12 cellular contexts compared by ENCODE assay signal in genomic region chr1:225422795-225423517, GRCh38. TPM values are rescaled to one million over a fixed set of nuclear protein-coding genes. Genes with fewer than 3 reads are reported as not detected.
DNase-seq lines count a peak whose midpoint lies in the region; ATAC-seq and TF ChIP-seq lines count a peak whose summit lies in the region.
"Had no signal": no experiment of that assay in that cellular context is flagged by ENCODE, and none has a peak within 500 bp of the region (broad histone marks: within the 10 kb centered on the region; RNA-seq: fewer than 3 reads in every experiment).

No MANE protein-coding gene starts in this region.

- no peak overlapping the region for H3K4me3 Mint-ChIP-seq in activated CD8-positive, alpha-beta T cell treated with anti-CD3 and anti-CD28 coated beads, Interleukin-2, amount 10 ng/mL, durations not matched to agents 7 days and 5 days
- H3K4me3 Mint-ChIP-seq: activated CD4-positive, alpha-beta memory T cell treated with anti-CD3 and anti-CD28 coated beads, Interleukin-2, amount 10 ng/mL, durations not matched to agents 7 days and 5 days had no signal

- H3K27me3 ChIP-seq in BE2C (no peaks in the 10 kb centered on the region), muscle layer of duodenum (ENCODE audit: low read depth, low read length) (no peaks in the 10 kb centered on the region), WERI-Rb-1 (ENCODE audit: insufficient read depth, low read depth, severe bottlenecking) (no peaks in the 10 kb centered on the region), dorsolateral prefrontal cortex (no peaks in the 10 kb centered on the region)
- H3K27me3 ChIP-seq: SJCRH30 had no signal

- ATAC-seq in activated CD8-positive, alpha-beta T cell treated with anti-CD3 and anti-CD28 coated beads, Interleukin-2, amount 10 ng/mL, durations not matched to agents 7 days and 5 days = no peak
- ATAC-seq in left cardiac atrium (no peak), HG03520 (IDR thresholded peaks at IDR 0.05; ENCODE audit: unreplicated experiment) (no peak)
- ATAC-seq: esophagus mucosa had no signal

- H3K4me1 ChIP-seq in BE2C = peaks cover 33% of the 10 kb centered on the region
- H3K4me1 ChIP-seq in muscle layer of duodenum (ENCODE audit: control insufficient read depth in 1 of 2, insufficient read depth in 2 of 2, low read length in 2 of 2) = peaks cover 6 to 38% of the 10 kb centered on the region in 2 donors

- peak overlapping the region; percentile 71 for H3K27ac Mint-ChIP-seq in activated CD8-positive, alpha-beta T cell treated with anti-CD3 and anti-CD28 coated beads, Interleukin-2, amount 10 ng/mL, durations not matched to agents 7 days and 5 days

- TF ChIP-seq CTCF in BE2C (IDR thresholded peaks at IDR 0.05; ENCODE audit: low read depth, low read length) = no peak
- no peak for TF ChIP-seq CTCF in WERI-Rb-1 (IDR thresholded peaks at IDR 0.05; ENCODE audit: low read depth, low read length)
- no peak for TF ChIP-seq CTCF in dorsolateral prefrontal cortex (IDR thresholded peaks at IDR 0.05 in 54 of 56, conservative IDR thresholded peaks at IDR 0.05 in 2 of 56; ENCODE audit: low read depth in 1 of 56, partially characterized antibody in 56 of 56)

- peaks cover 49% of the 10 kb centered on the region for H3K4me1 Mint-ChIP-seq in activated CD8-positive, alpha-beta T cell treated with anti-CD3 and anti-CD28 coated beads, Interleukin-2, amount 10 ng/mL, durations not matched to agents 7 days and 5 days (ENCODE audit: low read depth)

- peaks cover 66% of the 10 kb centered on the region for H3K36me3 Mint-ChIP-seq in activated CD8-positive, alpha-beta T cell treated with anti-CD3 and anti-CD28 coated beads, Interleukin-2, amount 10 ng/mL, durations not matched to agents 7 days and 5 days (ENCODE audit: low read depth)

- H3K4me3 ChIP-seq in BE2C (ENCODE audit: low read depth, low read length) (peak overlapping the region; percentile 96; the same call in 1 of the 2 replicates), muscle layer of duodenum (ENCODE audit: low read depth in 1 of 2, low read length in 2 of 2) (peak overlapping the region in 1 of 2 donors; percentile 4), WERI-Rb-1 (ENCODE audit: low read depth, low read length) (no peak overlapping the region), dorsolateral prefrontal cortex (no peak overlapping the region)
- H3K4me3 ChIP-seq: SJCRH30 had no signal

- H3K9me3 ChIP-seq in BE2C (no peaks in the 10 kb centered on the region), muscle layer of duodenum (ENCODE audit: control insufficient read depth in 1 of 2, low read length in 2 of 2) (no peaks in the 10 kb centered on the region), WERI-Rb-1 (ENCODE audit: severe bottlenecking) (no peaks in the 10 kb centered on the region)
- H3K9me3 ChIP-seq: SJCRH30 had no signal

- intact Hi-C loops in left cardiac atrium (cut with DNase I) (no loop called here), dorsolateral prefrontal cortex (cut with DNase I) (no loop called here)

- DNase-seq in BE2C (peak; percentile 91), EH (ENCODE audit: low read depth) (peak; percentile 12), WERI-Rb-1 (no peak), left cardiac atrium (no peak), dorsolateral prefrontal cortex (no peak)
- no peak for DNase-seq in activated CD8-positive, alpha-beta T cell treated with anti-CD3 and anti-CD28 coated beads, Interleukin-2, amount 10 ng/mL, durations not matched to agents 7 days and 5 days
- DNase-seq: activated CD4-positive, alpha-beta memory T cell treated with anti-CD3 and anti-CD28 coated beads, Interleukin-2, amount 10 ng/mL, durations not matched to agents 7 days and 5 days; MM.1S; SJCRH30 had no signal

- CTCF ChIA-PET in activated CD8-positive, alpha-beta T cell treated with anti-CD3 and anti-CD28 coated beads, Interleukin-2, amount 10 ng/mL, durations not matched to agents 7 days and 5 days (lab: Charles Lee) = interaction anchor here (0.7 kb wide), 1 partner anchor 19 kb away, joined by 3 read pairs; no protein-coding TSS in a partner anchor

- POLR2A ChIA-PET in activated CD8-positive, alpha-beta T cell treated with anti-CD3 and anti-CD28 coated beads, Interleukin-2, amount 10 ng/mL, durations not matched to agents 7 days and 5 days (lab: Charles Lee) = no interaction called here

- H3K27ac ChIP-seq in muscle layer of duodenum (ENCODE audit: low read length) (peak overlapping the region; percentile 46), WERI-Rb-1 (no peak overlapping the region), dorsolateral prefrontal cortex (no peak overlapping the region)
- H3K27ac ChIP-seq: SJCRH30 had no signal

- H3K9me3 Mint-ChIP-seq in activated CD8-positive, alpha-beta T cell treated with anti-CD3 and anti-CD28 coated beads, Interleukin-2, amount 10 ng/mL, durations not matched to agents 7 days and 5 days (ENCODE audit: insufficient read depth) = no peaks in the 10 kb centered on the region
- H3K9me3 Mint-ChIP-seq: activated CD4-positive, alpha-beta memory T cell treated with anti-CD3 and anti-CD28 coated beads, Interleukin-2, amount 10 ng/mL, durations not matched to agents 7 days and 5 days had no signal

- H3K27me3 Mint-ChIP-seq in activated CD8-positive, alpha-beta T cell treated with anti-CD3 and anti-CD28 coated beads, Interleukin-2, amount 10 ng/mL, durations not matched to agents 7 days and 5 days (ENCODE audit: low read depth) = no peaks in the 10 kb centered on the region
- H3K27me3 Mint-ChIP-seq: activated CD4-positive, alpha-beta memory T cell treated with anti-CD3 and anti-CD28 coated beads, Interleukin-2, amount 10 ng/mL, durations not matched to agents 7 days and 5 days had no signal

- H3K36me3 ChIP-seq in BE2C (peaks cover 43% of the 10 kb centered on the region), muscle layer of duodenum (ENCODE audit: control insufficient read depth in 1 of 2, insufficient read depth in 2 of 2, low read length in 2 of 2) (peaks cover 16 to 22% of the 10 kb centered on the region in 2 donors), WERI-Rb-1 (peaks cover 9% of the 10 kb centered on the region)

RNA-seq across cellular contexts. Expression of gene LBR, which starts 4.9 kb away (rescaled TPM):
- polyA plus RNA-seq in BE2C (2012; ENCODE audit: insufficient read depth, insufficient read length, low read depth) = 34.2 TPM
- total RNA-seq in activated CD8-positive, alpha-beta T cell treated with anti-CD3 and anti-CD28 coated beads, Interleukin-2, amount 10 ng/mL, durations not matched to agents 7 days and 5 days = 100 to 1,000 TPM; 226 to 234 TPM
- total RNA-seq in left cardiac atrium = 10 to 100 TPM; 18.2 to 21.1 TPM
- total RNA-seq in dorsolateral prefrontal cortex = 10 to 100 TPM; 14.6 to 57.5 (median 26.2) TPM

Comparison
In these comparisons a context has a peak if more than half of its experiments do, and no peak if none do; other contexts are left out.
1. DNase-seq: peak in BE2C (single experiment) and EH (single experiment); none in activated CD8-positive, alpha-beta T cell treated with anti-CD3 and anti-CD28 coated beads, Interleukin-2, amount 10 ng/mL, durations not matched to agents 7 days and 5 days (single experiment), WERI-Rb-1 (single experiment), left cardiac atrium (single experiment) and dorsolateral prefrontal cortex (0 of 10).